8 cellular contexts compared by ENCODE assay signal in the genomic region with DNA sequence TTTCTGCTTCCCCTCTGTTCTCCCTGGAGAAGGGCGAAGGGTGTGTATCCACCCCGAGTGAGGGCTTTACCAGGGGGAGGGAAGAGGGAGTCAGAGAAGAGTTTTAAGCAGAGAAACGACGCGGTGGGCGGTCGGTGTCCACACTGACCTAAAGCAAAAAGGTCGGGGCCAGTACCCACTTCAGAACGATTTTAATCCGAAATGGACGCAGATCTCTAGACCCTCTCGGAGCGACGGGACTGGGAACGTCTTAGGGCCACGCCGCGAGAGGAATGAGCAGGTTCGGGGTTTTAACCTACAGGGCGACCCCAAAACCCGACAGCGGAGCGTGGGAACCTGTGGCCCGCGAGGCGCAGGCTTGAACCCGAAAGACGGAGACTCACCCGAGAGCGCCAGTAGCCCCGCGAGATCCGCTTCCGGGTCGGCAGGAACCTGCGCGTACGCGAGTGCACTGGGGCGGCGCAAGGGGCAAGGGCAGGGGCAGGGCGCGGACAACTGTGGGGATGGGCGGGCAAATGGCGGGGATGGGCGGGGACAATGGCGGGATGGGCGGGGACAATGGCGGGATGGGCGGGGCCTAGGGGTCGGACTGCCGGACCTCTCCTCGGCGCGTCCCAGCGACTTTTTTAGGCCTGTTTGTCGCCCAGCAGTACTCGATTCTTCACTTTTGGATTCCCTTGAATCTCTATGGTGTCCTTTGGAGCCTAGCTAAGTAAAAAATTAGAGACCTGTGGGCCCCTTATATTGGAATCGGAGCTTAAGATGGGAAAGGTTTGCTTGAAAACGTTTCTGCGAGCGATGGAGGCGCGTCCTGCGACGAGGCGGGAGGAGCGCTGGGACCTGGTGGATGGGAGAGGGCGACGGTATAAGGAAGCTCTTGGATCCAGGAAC. TPM values are rescaled to one million over a fixed set of nuclear protein-coding genes. Genes with fewer than 3 reads are reported as not detected.
DNase-seq lines count a peak whose midpoint lies in the region; ATAC-seq and TF ChIP-seq lines count a peak whose summit lies in the region.

TSS of gene ZNF677 (minus strand) at position 423 of the 891 bp plus-strand sequence. CDS start 3,323 bp downstream, outside the sequence.

- no peaks in the 10 kb centered on the region for H3K27me3 ChIP-seq in mononuclear cell (ENCODE audit: insufficient read depth, low read length)

- TF ChIP-seq CTCF in epithelial cell of proximal tubule (conservative IDR thresholded peaks at IDR 0.05; ENCODE audit: low read depth, low read length) = no peak

- peak within 1 kb of the TSS; percentile 67 for H3K4me3 ChIP-seq in epithelial cell of proximal tubule (ENCODE audit: low read depth, low read length)
- peak within 1 kb of the TSS; percentile 73 for H3K4me3 ChIP-seq in mononuclear cell (ENCODE audit: low read length)

- ATAC-seq in HG03095 (IDR thresholded peaks at IDR 0.05; ENCODE audit: unreplicated experiment) = no peak

- peaks cover 36% of the 10 kb centered on the region for H3K9me3 ChIP-seq in mononuclear cell (ENCODE audit: low read depth, low read length)

- DNase-seq in COLO668 (lab: John Stamatoyannopoulos, UW; ENCODE audit: unreplicated experiment) (peak; percentile 73), NCI-H2227 (lab: John Stamatoyannopoulos, UW; ENCODE audit: unreplicated experiment) (peak; percentile 95), activated T-cell treated with anti-CD3 and anti-CD28 coated beads for 48 hours (ENCODE audit: low read depth) (peak; percentile 72), epithelial cell of proximal tubule (ENCODE audit: low read depth) (no peak), DMS79 treated with DMSO at 0.1 percent for 48 hours (lab: John Stamatoyannopoulos, UW) (no peak)
- peak; percentile 72 for DNase-seq in stimulated activated CD8-positive, alpha-beta memory T cell treated with anti-CD3 and anti-CD28 coated beads, Interleukin-12 subunit alpha, Interleukin-12 subunit beta, amount 100 ng/mL, for 4 hours (ENCODE audit: low read depth)

- H3K4me1 ChIP-seq in mononuclear cell (ENCODE audit: insufficient read depth, low read length) = peaks cover 9% of the 10 kb centered on the region

RNA-seq across cellular contexts. Expression of gene ZNF677, which starts in this region (rescaled TPM):
- total RNA-seq in epithelial cell of proximal tubule (8.5 and 25.3 TPM in 2 replicates), mononuclear cell (5.5 TPM)

Comparison
In these comparisons a context has a peak if more than half of its experiments do, and no peak if none do; other contexts are left out.
1. DNase-seq: peak in COLO668 (single experiment), NCI-H2227 (single experiment), activated T-cell treated with anti-CD3 and anti-CD28 coated beads for 48 hours (single experiment) and stimulated activated CD8-positive, alpha-beta memory T cell treated with anti-CD3 and anti-CD28 coated beads, Interleukin-12 subunit alpha, Interleukin-12 subunit beta, amount 100 ng/mL, for 4 hours (single experiment); none in epithelial cell of proximal tubule (single experiment) and DMS79 treated with DMSO at 0.1 percent for 48 hours (single experiment).